8 cellular contexts compared by ENCODE assay signal in the genomic region with DNA sequence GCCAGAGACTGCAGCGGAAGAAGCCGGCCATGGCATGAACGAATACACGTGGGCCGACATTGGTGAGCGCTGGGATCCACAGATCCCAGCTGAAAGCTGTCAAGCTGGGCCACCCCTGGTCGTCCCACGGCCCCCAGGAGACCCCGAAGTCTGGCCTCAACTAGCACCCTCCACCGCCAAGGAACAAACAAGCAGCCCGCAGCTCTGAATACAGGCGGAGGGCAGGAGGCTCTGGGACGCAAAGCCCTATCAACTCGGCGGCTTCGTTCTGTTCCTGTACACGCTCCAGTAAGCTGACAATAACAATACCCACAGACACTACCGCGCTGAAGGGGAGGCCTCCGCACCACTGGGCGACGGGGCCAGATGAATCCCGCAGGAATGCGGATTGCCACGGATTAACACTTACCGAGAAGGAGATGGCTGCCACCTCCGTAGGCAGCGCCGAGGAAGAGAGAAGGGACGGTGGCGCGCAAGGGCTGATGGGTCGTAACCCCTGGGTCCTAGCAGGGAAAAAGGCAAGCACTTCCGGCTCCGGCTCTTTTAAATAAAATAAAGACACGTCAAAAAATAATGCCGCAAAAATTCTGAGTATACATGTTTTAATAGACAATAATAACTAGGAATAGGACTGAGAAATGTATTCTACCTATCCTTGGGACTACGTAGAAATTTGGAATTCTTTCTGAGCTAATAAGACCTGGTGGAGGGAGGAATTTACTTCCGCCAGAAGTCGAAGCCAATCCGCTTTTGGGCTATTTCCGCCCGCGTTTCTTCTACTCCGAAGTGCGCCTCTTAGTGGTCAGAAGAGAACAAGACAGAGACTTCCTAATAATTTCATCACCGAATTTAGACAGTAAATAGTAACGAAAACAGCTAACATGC. TPM values are rescaled to one million over a fixed set of nuclear protein-coding genes. Genes with fewer than 3 reads are reported as not detected.
DNase-seq lines count a peak whose midpoint lies in the region; ATAC-seq and TF ChIP-seq lines count a peak whose summit lies in the region.

A gene (minus strand): TSS at position 481 of the 885 bp plus-strand sequence. CDS start 1,328 bp downstream, outside the sequence.

- H3K9ac ChIP-seq in adipocyte (ENCODE audit: low read length), result peak within 1 kb of the TSS; percentile 94

- peak within 1 kb of the TSS; percentile 95 for H3K4me3 ChIP-seq in GM12875 (ENCODE audit: low read depth, low read length)
- peak within 1 kb of the TSS; percentile 89 for H3K4me3 ChIP-seq in adipocyte (ENCODE audit: low read length)
- peak within 1 kb of the TSS; percentile 33 to 89 (median 70) for H3K4me3 ChIP-seq in heart left ventricle

- H3K4me1 Mint-ChIP-seq in type B pancreatic cell (ENCODE audit: unreplicated experiment), result peaks cover 36% of the 10 kb centered on the region

- H3K9me3 ChIP-seq in adipocyte (ENCODE audit: control insufficient read depth, low read length) (no peaks in the 10 kb centered on the region), heart left ventricle (no peaks in the 10 kb centered on the region)

- peaks cover 32% of the 10 kb centered on the region for H3K36me3 Mint-ChIP-seq in type B pancreatic cell

- peaks cover 33% of the 10 kb centered on the region for H3K4me1 ChIP-seq in adipocyte (ENCODE audit: control insufficient read depth, insufficient read depth, low read length)
- peaks cover 0 to 45% (median 29%) of the 10 kb centered on the region in 12 donors for H3K4me1 ChIP-seq in heart left ventricle

- H3K36me3 ChIP-seq in adipocyte (ENCODE audit: control insufficient read depth, insufficient read depth, low read length, severe bottlenecking), result peaks cover 35% of the 10 kb centered on the region
- H3K36me3 ChIP-seq in heart left ventricle, result peaks cover 0 to 42% (median 35%) of the 10 kb centered on the region in 9 donors

- H3K9me3 Mint-ChIP-seq in type B pancreatic cell, result no peaks in the 10 kb centered on the region

- 0 to 1% (median 0%) methylated on average over 35 to 48 of the region's 48 CpGs for WGBS in heart left ventricle, 4 donors

- peak within 1 kb of the TSS; percentile 82 to 97 (median 92) for H3K27ac ChIP-seq in heart left ventricle

- H3K27ac Mint-ChIP-seq in type B pancreatic cell, result peak within 1 kb of the TSS; percentile 99

- TF ChIP-seq POLR2A in heart left ventricle (IDR thresholded peaks at IDR 0.05), result peak in 1 of 2 donors; percentile 79

- peak within 1 kb of the TSS; percentile 99 for H3K4me3 Mint-ChIP-seq in type B pancreatic cell

- intact Hi-C loops in heart left ventricle (cut with DNase I), result loop anchor here in 4 of 10 donors (1.0 to 5.0 kb wide), 3 partner anchors 31 to 55 kb away; no protein-coding TSS in a partner anchor

- H3K27me3 Mint-ChIP-seq in type B pancreatic cell, result no peaks in the 10 kb centered on the region

- peak; percentile 87 for ATAC-seq in HG02840 (IDR thresholded peaks at IDR 0.05; ENCODE audit: low FRiP score, unreplicated experiment)
- ATAC-seq in heart left ventricle, result peak; percentile 92 to 98 (median 96)

- H3K27me3 ChIP-seq in adipocyte (replicated peaks; ENCODE audit: control insufficient read depth, insufficient read depth, low read length), result no peaks in the 10 kb centered on the region
- no peaks in the 10 kb centered on the region for H3K27me3 ChIP-seq in heart left ventricle

- DNase-seq in NCI-H1436 (lab: John Stamatoyannopoulos, UW) (peak; percentile 78), T follicular helper cell (ENCODE audit: low read depth) (peak; percentile 80), adipocyte (ENCODE audit: low read depth) (peak; percentile 99), heart left ventricle (peak; percentile 88 to 92 (median 90)), pons (ENCODE audit: low spot score) (peak; percentile 96), type B pancreatic cell (ENCODE audit: extremely low spot score, unreplicated experiment) (peak; percentile 83)

- TF ChIP-seq CTCF in GM12875 (IDR thresholded peaks at IDR 0.05; ENCODE audit: borderline replicate concordance, insufficient read depth, low read depth, low read length) (peak; percentile 74), heart left ventricle (IDR thresholded peaks at IDR 0.05) (peak; percentile 75 to 93 (median 86)), type B pancreatic cell (conservative IDR thresholded peaks at IDR 0.05) (peak; percentile 92)

RNA-seq across cellular contexts. Expression of the gene that starts here (rescaled TPM):
- total RNA-seq in heart left ventricle (1,000 to 10,000 TPM in 3 of 9 donors, 100 to 1,000 TPM in 6; 377 to 1,128 (median 947) TPM), type B pancreatic cell (ENCODE audit: low replicate concordance) (1,894 and 1,964 TPM in 2 replicates)
- 1,000 to 10,000 TPM; 1,409 to 1,620 TPM for polyA plus RNA-seq in heart left ventricle

Comparison
In these comparisons a context has a peak if more than half of its experiments do, and no peak if none do; other contexts are left out.
1. Peak in every context shown above with its lines: DNase-seq, ATAC-seq, H3K4me3 ChIP-seq and H3K27ac ChIP-seq.